ENCODE assay signal across 27 cellular contexts in the genomic region with DNA sequence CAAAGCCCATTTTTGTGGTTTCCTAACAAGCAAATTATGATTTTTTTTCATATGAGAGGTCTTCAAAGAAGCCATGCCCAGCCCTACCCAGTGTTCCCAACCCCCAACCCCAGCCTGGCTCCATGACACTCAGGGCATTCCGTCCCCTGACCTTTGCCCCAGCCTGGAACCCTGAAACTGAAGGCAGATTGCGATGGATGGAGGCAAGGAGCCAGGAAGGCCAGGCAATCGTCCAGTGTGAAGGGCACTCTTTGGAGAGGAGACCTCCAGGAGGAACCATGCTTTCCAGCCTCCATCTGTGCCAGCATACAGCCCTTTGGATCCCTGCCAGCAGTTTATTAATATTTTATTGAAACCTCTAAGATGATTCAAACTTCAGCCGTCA.
"Had no signal": no experiment of that assay in that cellular context is flagged by ENCODE, and none has a peak within 500 bp of the region (broad histone marks: within the 10 kb centered on the region; RNA-seq: fewer than 3 reads in every experiment).

No MANE protein-coding gene starts in this region.

- DNase-seq: cerebellar nuclear complex; colonic mucosa; effector CD8-positive, alpha-beta T cell; endodermal cell; foreskin keratinocyte; immature natural killer cell; islet precursor cell; kidney glomerular epithelial cell; left colon; left ventricle myocardium superior; lower lobe of right lung; naive thymus-derived CD8-positive, alpha-beta T cell; nephron progenitor cell; psoas muscle; right cardiac atrium; stimulated activated CD4-positive, alpha-beta T cell treated with anti-CD3 and anti-CD28 coated beads, Interleukin-12 subunit alpha, Interleukin-12 subunit beta, amount 100 ng/mL, for 4 hours; stimulated activated CD4-positive, alpha-beta T cell treated with anti-CD3 and anti-CD28 coated beads, Interleukin-1b, Interleukin-23, amount 100 ng/mL, for 48 hours; stimulated activated CD4-positive, alpha-beta T cell treated with anti-CD3 and anti-CD28 coated beads, Interleukin-4, amount 100 ng/mL, for 1 hour; stimulated activated CD8-positive, alpha-beta memory T cell treated with anti-CD3 and anti-CD28 coated beads, Interleukin-4, amount 100 ng/mL, for 48 hours; stimulated activated naive CD4-positive, alpha-beta T cell; stimulated activated naive CD8-positive, alpha-beta T cell treated with anti-CD3 and anti-CD28 coated beads, Interleukin-15, amount 100 ng/mL, for 72 hours; thyroid gland; trophoblast cell had no signal

- H3K4me1 ChIP-seq: colonic mucosa, foreskin keratinocyte, gastroesophageal sphincter, lower lobe of right lung, psoas muscle had no signal

- H3K36me3 ChIP-seq: colonic mucosa, gastroesophageal sphincter, lower lobe of right lung, thyroid gland had no signal

- ATAC-seq: esophagus mucosa; foreskin keratinocyte; gastroesophageal sphincter; left colon; left ventricle myocardium superior; naive thymus-derived CD8-positive, alpha-beta T cell; psoas muscle; right cardiac atrium had no signal

- H3K9me3 ChIP-seq: colonic mucosa, gastroesophageal sphincter, lower lobe of right lung, psoas muscle, thyroid gland had no signal

- H3K27ac ChIP-seq: colonic mucosa, epithelial cell of prostate, foreskin keratinocyte, gastroesophageal sphincter, lower lobe of right lung, psoas muscle, skin epidermis, thyroid gland had no signal

- H3K4me3 ChIP-seq: colonic mucosa, gastroesophageal sphincter, lower lobe of right lung, psoas muscle, skin epidermis, thyroid gland had no signal

- H3K27me3 ChIP-seq: colonic mucosa, foreskin keratinocyte, thyroid gland had no signal
